Comparison of ENCODE assay signal across 1 cellular context in genomic region chr1:32013386-32014198, GRCh38.
TF ChIP-seq lines count a peak whose summit lies in the region.

A gene with protein sequence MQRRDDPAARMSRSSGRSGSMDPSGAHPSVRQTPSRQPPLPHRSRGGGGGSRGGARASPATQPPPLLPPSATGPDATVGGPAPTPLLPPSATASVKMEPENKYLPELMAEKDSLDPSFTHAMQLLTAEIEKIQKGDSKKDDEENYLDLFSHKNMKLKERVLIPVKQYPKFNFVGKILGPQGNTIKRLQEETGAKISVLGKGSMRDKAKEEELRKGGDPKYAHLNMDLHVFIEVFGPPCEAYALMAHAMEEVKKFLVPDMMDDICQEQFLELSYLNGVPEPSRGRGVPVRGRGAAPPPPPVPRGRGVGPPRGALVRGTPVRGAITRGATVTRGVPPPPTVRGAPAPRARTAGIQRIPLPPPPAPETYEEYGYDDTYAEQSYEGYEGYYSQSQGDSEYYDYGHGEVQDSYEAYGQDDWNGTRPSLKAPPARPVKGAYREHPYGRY (plus strand): TSS chr1:32013868. CDS start chr1:32013996, 128 bp downstream.

TF ChIP-seq in HepG2, 621 proteins besides CTCF, POLR2A, EP300 and RAD21 (continued from another document):
- TF ChIP-seq, protein P1, sequence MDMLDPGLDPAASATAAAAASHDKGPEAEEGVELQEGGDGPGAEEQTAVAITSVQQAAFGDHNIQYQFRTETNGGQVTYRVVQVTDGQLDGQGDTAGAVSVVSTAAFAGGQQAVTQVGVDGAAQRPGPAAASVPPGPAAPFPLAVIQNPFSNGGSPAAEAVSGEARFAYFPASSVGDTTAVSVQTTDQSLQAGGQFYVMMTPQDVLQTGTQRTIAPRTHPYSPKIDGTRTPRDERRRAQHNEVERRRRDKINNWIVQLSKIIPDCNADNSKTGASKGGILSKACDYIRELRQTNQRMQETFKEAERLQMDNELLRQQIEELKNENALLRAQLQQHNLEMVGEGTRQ (IDR thresholded peaks at IDR 0.05; ENCODE audit: low read depth, low read length): peak; percentile 96
- TF ChIP-seq, protein P1 (CRISPR knock-in tag; IDR thresholded peaks at IDR 0.05; ENCODE audit: borderline replicate concordance): peak; percentile 93
- TF ChIP-seq, protein P2, sequence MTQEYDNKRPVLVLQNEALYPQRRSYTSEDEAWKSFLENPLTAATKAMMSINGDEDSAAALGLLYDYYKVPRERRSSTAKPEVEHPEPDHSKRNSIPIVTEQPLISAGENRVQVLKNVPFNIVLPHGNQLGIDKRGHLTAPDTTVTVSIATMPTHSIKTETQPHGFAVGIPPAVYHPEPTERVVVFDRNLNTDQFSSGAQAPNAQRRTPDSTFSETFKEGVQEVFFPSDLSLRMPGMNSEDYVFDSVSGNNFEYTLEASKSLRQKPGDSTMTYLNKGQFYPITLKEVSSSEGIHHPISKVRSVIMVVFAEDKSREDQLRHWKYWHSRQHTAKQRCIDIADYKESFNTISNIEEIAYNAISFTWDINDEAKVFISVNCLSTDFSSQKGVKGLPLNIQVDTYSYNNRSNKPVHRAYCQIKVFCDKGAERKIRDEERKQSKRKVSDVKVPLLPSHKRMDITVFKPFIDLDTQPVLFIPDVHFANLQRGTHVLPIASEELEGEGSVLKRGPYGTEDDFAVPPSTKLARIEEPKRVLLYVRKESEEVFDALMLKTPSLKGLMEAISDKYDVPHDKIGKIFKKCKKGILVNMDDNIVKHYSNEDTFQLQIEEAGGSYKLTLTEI (CRISPR knock-in tag; conservative IDR thresholded peaks at IDR 0.05): no peak
- no peak for TF ChIP-seq ZNF34 (CRISPR knock-in tag; IDR thresholded peaks at IDR 0.05; ENCODE audit: borderline replicate concordance)
- no peak for TF ChIP-seq ZBTB49 (CRISPR knock-in tag; IDR thresholded peaks at IDR 0.05; ENCODE audit: borderline replicate concordance)
- TF ChIP-seq KLF11 (CRISPR knock-in tag; IDR thresholded peaks at IDR 0.05): no peak; the same call in 1 of the 2 replicates
- no peak; the same call in none of the 2 replicates for TF ChIP-seq ZNF879 (CRISPR knock-in tag; IDR thresholded peaks at IDR 0.05)
- TF ChIP-seq ZNF33B (CRISPR knock-in tag; IDR thresholded peaks at IDR 0.05): peak; percentile 60; the same call in 1 of the 2 replicates
- no peak for TF ChIP-seq SUZ12 (IDR thresholded peaks at IDR 0.05; ENCODE audit: low read depth, low read length)
- no peak; the same call in none of the 2 replicates for TF ChIP-seq ZNF225 (CRISPR knock-in tag; IDR thresholded peaks at IDR 0.05)
- TF ChIP-seq ZNF160 (CRISPR knock-in tag; IDR thresholded peaks at IDR 0.05): no peak; the same call in 1 of the 2 replicates
- TF ChIP-seq SP5 (CRISPR knock-in tag; IDR thresholded peaks at IDR 0.05; ENCODE audit: borderline replicate concordance, low read depth): peak; percentile 83
- peak; percentile 72; the same call in 1 of the 2 replicates for TF ChIP-seq ZNF451 (CRISPR knock-in tag; IDR thresholded peaks at IDR 0.05)
- TF ChIP-seq HOXA7 (CRISPR knock-in tag; IDR thresholded peaks at IDR 0.05): no peak
- peak; percentile 58; the same call in 1 of the 2 replicates for TF ChIP-seq ZNF614 (CRISPR knock-in tag; IDR thresholded peaks at IDR 0.05; ENCODE audit: borderline replicate concordance)
- no peak for TF ChIP-seq SRSF9 (IDR thresholded peaks at IDR 0.05; ENCODE audit: borderline replicate concordance, insufficient read depth, low read depth, low read length, poor library complexity, severe bottlenecking)
- TF ChIP-seq, protein P3, sequence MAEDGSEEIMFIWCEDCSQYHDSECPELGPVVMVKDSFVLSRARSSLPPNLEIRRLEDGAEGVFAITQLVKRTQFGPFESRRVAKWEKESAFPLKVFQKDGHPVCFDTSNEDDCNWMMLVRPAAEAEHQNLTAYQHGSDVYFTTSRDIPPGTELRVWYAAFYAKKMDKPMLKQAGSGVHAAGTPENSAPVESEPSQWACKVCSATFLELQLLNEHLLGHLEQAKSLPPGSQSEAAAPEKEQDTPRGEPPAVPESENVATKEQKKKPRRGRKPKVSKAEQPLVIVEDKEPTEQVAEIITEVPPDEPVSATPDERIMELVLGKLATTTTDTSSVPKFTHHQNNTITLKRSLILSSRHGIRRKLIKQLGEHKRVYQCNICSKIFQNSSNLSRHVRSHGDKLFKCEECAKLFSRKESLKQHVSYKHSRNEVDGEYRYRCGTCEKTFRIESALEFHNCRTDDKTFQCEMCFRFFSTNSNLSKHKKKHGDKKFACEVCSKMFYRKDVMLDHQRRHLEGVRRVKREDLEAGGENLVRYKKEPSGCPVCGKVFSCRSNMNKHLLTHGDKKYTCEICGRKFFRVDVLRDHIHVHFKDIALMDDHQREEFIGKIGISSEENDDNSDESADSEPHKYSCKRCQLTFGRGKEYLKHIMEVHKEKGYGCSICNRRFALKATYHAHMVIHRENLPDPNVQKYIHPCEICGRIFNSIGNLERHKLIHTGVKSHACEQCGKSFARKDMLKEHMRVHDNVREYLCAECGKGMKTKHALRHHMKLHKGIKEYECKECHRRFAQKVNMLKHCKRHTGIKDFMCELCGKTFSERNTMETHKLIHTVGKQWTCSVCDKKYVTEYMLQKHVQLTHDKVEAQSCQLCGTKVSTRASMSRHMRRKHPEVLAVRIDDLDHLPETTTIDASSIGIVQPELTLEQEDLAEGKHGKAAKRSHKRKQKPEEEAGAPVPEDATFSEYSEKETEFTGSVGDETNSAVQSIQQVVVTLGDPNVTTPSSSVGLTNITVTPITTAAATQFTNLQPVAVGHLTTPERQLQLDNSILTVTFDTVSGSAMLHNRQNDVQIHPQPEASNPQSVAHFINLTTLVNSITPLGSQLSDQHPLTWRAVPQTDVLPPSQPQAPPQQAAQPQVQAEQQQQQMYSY (CRISPR knock-in tag; IDR thresholded peaks at IDR 0.05): no peak; the same call in 1 of the 2 replicates
- TF ChIP-seq KLF13 (CRISPR knock-in tag; IDR thresholded peaks at IDR 0.05): no peak
- TF ChIP-seq MAFK (conservative IDR thresholded peaks at IDR 0.05 in 1 of 2, IDR thresholded peaks at IDR 0.05 in 1 of 2; ENCODE audit: low read length in 2 of 2): no peak
- peak; percentile 47; the same call in 1 of the 2 replicates for TF ChIP-seq ZNF749 (CRISPR knock-in tag; IDR thresholded peaks at IDR 0.05; ENCODE audit: borderline replicate concordance)
- peak; percentile 47; the same call in 1 of the 2 replicates for TF ChIP-seq DR1 (CRISPR knock-in tag; IDR thresholded peaks at IDR 0.05)
- 0 out of 2 replicates have a peak, but pooled peaks have one; percentile 44 for TF ChIP-seq ZSCAN20 (CRISPR knock-in tag; IDR thresholded peaks at IDR 0.05; ENCODE audit: borderline replicate concordance)
- TF ChIP-seq HNRNPK (IDR thresholded peaks at IDR 0.05; ENCODE audit: low read depth, low read length, poor library complexity, severe bottlenecking): peak; percentile 85
- 0 out of 2 replicates have a peak, but pooled peaks have one; percentile 60 for TF ChIP-seq ZNF275 (CRISPR knock-in tag; IDR thresholded peaks at IDR 0.05; ENCODE audit: borderline replicate concordance)
- TF ChIP-seq FOXP4 (CRISPR knock-in tag; IDR thresholded peaks at IDR 0.05): no peak
- peak; percentile 71; the same call in 1 of the 2 replicates for TF ChIP-seq ZNF616 (CRISPR knock-in tag; IDR thresholded peaks at IDR 0.05; ENCODE audit: low read depth)
- no peak for TF ChIP-seq ZNF558 (CRISPR knock-in tag; IDR thresholded peaks at IDR 0.05; ENCODE audit: borderline replicate concordance)
- no peak; the same call in 1 of the 2 replicates for TF ChIP-seq HMG20A (CRISPR knock-in tag; IDR thresholded peaks at IDR 0.05; ENCODE audit: borderline replicate concordance)
- no peak for TF ChIP-seq PPARG (CRISPR knock-in tag; conservative IDR thresholded peaks at IDR 0.05)
- peak; percentile 80 for TF ChIP-seq DMAP1 (CRISPR knock-in tag; IDR thresholded peaks at IDR 0.05)
- TF ChIP-seq HINFP (CRISPR knock-in tag; IDR thresholded peaks at IDR 0.05; ENCODE audit: low read depth): 0 out of 2 replicates have a peak, but pooled peaks have one; percentile 52
- no peak for TF ChIP-seq POLR2AphosphoS2 (IDR thresholded peaks at IDR 0.05; ENCODE audit: low read depth, low read length)
- no peak for TF ChIP-seq TCF12 (IDR thresholded peaks at IDR 0.05)
- TF ChIP-seq TCF12 (CRISPR knock-in tag; IDR thresholded peaks at IDR 0.05): peak; percentile 83
- TF ChIP-seq NCOA2 (CRISPR knock-in tag; IDR thresholded peaks at IDR 0.05): 0 out of 2 replicates have a peak, but pooled peaks have one; percentile 22
